In genomic region chr11:61827573-61828378, GRCh38 we compare ENCODE assay signal across 8 cellular contexts. TPM values are rescaled to one million over a fixed set of nuclear protein-coding genes. Genes with fewer than 3 reads are reported as not detected.
A peak's percentile ranks its signal among the peaks of the same experiment; 100 is the strongest.
DNase-seq lines count a peak whose midpoint lies in the region; ATAC-seq and TF ChIP-seq lines count a peak whose summit lies in the region.

FADS2 (plus strand) TSS chr11:61828300; CDS start chr11:61828391, 91 bp downstream.

- H3K4me3 ChIP-seq in GM06990 (replicated peaks; ENCODE audit: low read depth, low read length) (peak within 1 kb of the TSS; percentile 98), HFF-Myc (replicated peaks; ENCODE audit: low read depth, low read length) (peak within 1 kb of the TSS; percentile 66), uterus (peak within 1 kb of the TSS; percentile 52 to 67)

- intact Hi-C loops in left ventricle myocardium superior (cut with micrococcal nuclease) (no loop called here), posterior vena cava (cut with DNase I) (no loop called here), uterus (cut with DNase I; ENCODE audit: low total_unique reads) (no loop called here)

- H3K36me3 ChIP-seq in GM06990 (ENCODE audit: control insufficient read depth, insufficient read depth, low read length) (peaks cover 3% of the 10 kb centered on the region), uterus (no peaks in the 10 kb centered on the region)

- H3K9me3 ChIP-seq in uterus = no peaks in the 10 kb centered on the region

- peaks cover 11 to 16% of the 10 kb centered on the region in 2 donors for H3K4me1 ChIP-seq in uterus

- DNase-seq in GM06990 (ENCODE audit: extremely low read depth, insufficient read length) (peak; percentile 97), HFF-Myc (ENCODE audit: extremely low read depth, low read depth) (peak; percentile 82), NCI-H1105 (lab: John Stamatoyannopoulos, UW) (peak; percentile 98), SW 1271 (lab: John Stamatoyannopoulos, UW) (peak; percentile 35 to 80), left ventricle myocardium superior (peak; percentile 95), posterior vena cava (ENCODE audit: low spot score) (peak; percentile 99), uterus (peak; percentile 90 to 95)

- ATAC-seq in left ventricle myocardium superior = peak; percentile 86

- H3K27me3 ChIP-seq in GM06990 (replicated peaks; ENCODE audit: control insufficient read depth, insufficient read depth, low read length) (no peaks in the 10 kb centered on the region), uterus (no peaks in the 10 kb centered on the region)

- no peak for TF ChIP-seq CTCF in GM06990 (IDR thresholded peaks at IDR 0.05; ENCODE audit: insufficient read depth, low read length, poor library complexity, severe bottlenecking)
- TF ChIP-seq CTCF in HFF-Myc (IDR thresholded peaks at IDR 0.05; ENCODE audit: low read depth, low read length, missing control alignments) = no peak
- TF ChIP-seq CTCF in uterus (IDR thresholded peaks at IDR 0.05) = peak in 2 of 4 experiments; percentile 21

- H3K27ac ChIP-seq in angular gyrus (ENCODE audit: low read depth, low read length) (peak within 1 kb of the TSS; percentile 44), uterus (peak within 1 kb of the TSS; percentile 83 to 87)

- TF ChIP-seq POLR2A in uterus (IDR thresholded peaks at IDR 0.05) = peak; percentile 43 to 54

RNA-seq across cellular contexts. Expression of gene FADS2, which starts in this region (rescaled TPM):
- total RNA-seq in left ventricle myocardium superior (24.7 TPM), posterior vena cava (100 to 1,000 TPM in 1 of 2 donors, 10 to 100 TPM in 1; 60.3 to 123 TPM), uterus (100 to 1,000 TPM in 2 of 4 donors, 10 to 100 TPM in 2; 13.5 to 117 (median 84.9) TPM)

Comparison
In these comparisons a context has a peak if more than half of its experiments do, and no peak if none do; other contexts are left out.
1. Peak in every context shown above with its lines: DNase-seq, ATAC-seq, H3K4me3 ChIP-seq and H3K27ac ChIP-seq.